ENCODE assay signal across 1 cellular context in the genomic region with DNA sequence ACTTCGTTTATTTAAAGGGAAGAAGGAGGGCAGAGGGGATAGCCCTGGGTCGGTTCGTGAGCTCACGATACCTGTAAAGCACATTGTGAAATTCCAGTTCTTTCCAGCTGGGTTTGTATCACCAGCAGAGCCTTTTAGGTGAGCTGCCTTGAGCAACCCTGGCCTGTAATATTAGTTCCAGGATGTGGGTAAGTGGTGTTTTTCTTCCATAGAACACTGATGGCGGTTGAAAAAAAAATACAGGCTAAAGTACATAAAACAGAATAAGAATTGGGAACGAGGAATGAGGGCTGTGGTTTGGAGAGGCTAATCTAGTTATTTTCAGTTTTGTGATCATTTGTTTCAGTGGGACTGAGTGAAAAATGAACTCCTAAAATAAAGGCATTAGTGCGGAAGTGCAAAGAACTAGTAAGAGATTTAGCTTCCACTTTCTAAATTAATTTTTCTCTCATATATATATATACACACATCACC.
TF ChIP-seq lines count a peak whose summit lies in the region.

No MANE protein-coding gene starts in this region.

TF ChIP-seq in HepG2, 621 proteins besides CTCF, POLR2A, EP300 and RAD21 (continued from another document):
- TF ChIP-seq, protein P1, sequence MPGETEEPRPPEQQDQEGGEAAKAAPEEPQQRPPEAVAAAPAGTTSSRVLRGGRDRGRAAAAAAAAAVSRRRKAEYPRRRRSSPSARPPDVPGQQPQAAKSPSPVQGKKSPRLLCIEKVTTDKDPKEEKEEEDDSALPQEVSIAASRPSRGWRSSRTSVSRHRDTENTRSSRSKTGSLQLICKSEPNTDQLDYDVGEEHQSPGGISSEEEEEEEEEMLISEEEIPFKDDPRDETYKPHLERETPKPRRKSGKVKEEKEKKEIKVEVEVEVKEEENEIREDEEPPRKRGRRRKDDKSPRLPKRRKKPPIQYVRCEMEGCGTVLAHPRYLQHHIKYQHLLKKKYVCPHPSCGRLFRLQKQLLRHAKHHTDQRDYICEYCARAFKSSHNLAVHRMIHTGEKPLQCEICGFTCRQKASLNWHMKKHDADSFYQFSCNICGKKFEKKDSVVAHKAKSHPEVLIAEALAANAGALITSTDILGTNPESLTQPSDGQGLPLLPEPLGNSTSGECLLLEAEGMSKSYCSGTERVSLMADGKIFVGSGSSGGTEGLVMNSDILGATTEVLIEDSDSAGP (CRISPR knock-in tag; IDR thresholded peaks at IDR 0.05; ENCODE audit: borderline replicate concordance), result no peak
- TF ChIP-seq POGZ (CRISPR knock-in tag; IDR thresholded peaks at IDR 0.05), result no peak
- TF ChIP-seq, protein P2, sequence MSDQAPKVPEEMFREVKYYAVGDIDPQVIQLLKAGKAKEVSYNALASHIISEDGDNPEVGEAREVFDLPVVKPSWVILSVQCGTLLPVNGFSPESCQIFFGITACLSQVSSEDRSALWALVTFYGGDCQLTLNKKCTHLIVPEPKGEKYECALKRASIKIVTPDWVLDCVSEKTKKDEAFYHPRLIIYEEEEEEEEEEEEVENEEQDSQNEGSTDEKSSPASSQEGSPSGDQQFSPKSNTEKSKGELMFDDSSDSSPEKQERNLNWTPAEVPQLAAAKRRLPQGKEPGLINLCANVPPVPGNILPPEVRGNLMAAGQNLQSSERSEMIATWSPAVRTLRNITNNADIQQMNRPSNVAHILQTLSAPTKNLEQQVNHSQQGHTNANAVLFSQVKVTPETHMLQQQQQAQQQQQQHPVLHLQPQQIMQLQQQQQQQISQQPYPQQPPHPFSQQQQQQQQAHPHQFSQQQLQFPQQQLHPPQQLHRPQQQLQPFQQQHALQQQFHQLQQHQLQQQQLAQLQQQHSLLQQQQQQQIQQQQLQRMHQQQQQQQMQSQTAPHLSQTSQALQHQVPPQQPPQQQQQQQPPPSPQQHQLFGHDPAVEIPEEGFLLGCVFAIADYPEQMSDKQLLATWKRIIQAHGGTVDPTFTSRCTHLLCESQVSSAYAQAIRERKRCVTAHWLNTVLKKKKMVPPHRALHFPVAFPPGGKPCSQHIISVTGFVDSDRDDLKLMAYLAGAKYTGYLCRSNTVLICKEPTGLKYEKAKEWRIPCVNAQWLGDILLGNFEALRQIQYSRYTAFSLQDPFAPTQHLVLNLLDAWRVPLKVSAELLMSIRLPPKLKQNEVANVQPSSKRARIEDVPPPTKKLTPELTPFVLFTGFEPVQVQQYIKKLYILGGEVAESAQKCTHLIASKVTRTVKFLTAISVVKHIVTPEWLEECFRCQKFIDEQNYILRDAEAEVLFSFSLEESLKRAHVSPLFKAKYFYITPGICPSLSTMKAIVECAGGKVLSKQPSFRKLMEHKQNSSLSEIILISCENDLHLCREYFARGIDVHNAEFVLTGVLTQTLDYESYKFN (CRISPR knock-in tag; conservative IDR thresholded peaks at IDR 0.05), result peak; percentile 51; the same call in 1 of the 2 replicates
- TF ChIP-seq, protein P3, sequence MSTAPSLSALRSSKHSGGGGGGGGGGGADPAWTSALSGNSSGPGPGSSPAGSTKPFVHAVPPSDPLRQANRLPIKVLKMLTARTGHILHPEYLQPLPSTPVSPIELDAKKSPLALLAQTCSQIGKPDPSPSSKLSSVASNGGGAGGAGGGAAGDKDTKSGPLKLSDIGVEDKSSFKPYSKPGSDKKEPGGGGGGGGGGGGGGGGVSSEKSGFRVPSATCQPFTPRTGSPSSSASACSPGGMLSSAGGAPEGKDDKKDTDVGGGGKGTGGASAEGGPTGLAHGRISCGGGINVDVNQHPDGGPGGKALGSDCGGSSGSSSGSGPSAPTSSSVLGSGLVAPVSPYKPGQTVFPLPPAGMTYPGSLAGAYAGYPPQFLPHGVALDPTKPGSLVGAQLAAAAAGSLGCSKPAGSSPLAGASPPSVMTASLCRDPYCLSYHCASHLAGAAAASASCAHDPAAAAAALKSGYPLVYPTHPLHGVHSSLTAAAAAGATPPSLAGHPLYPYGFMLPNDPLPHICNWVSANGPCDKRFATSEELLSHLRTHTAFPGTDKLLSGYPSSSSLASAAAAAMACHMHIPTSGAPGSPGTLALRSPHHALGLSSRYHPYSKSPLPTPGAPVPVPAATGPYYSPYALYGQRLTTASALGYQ (CRISPR knock-in tag; IDR thresholded peaks at IDR 0.05), result no peak
- no peak for TF ChIP-seq ELF4 (CRISPR knock-in tag; IDR thresholded peaks at IDR 0.05; ENCODE audit: borderline replicate concordance)
- no peak for TF ChIP-seq FOXA1 (IDR thresholded peaks at IDR 0.05)
- TF ChIP-seq FOXA1 (CRISPR knock-in tag; IDR thresholded peaks at IDR 0.05), result no peak
- TF ChIP-seq ZNF570 (CRISPR knock-in tag; IDR thresholded peaks at IDR 0.05; ENCODE audit: borderline replicate concordance), result no peak
- TF ChIP-seq TMF1 (CRISPR knock-in tag; IDR thresholded peaks at IDR 0.05; ENCODE audit: low read depth), result no peak
- no peak for TF ChIP-seq ZNF143 (CRISPR knock-in tag; IDR thresholded peaks at IDR 0.05)
- TF ChIP-seq ZNF598 (CRISPR knock-in tag; IDR thresholded peaks at IDR 0.05; ENCODE audit: borderline replicate concordance), result no peak
- no peak for TF ChIP-seq RFX3 (CRISPR knock-in tag; IDR thresholded peaks at IDR 0.05)
- TF ChIP-seq MAF1 (CRISPR knock-in tag; IDR thresholded peaks at IDR 0.05; ENCODE audit: borderline replicate concordance), result no peak
- no peak for TF ChIP-seq SOX6 (IDR thresholded peaks at IDR 0.05)
- TF ChIP-seq SOX6 (CRISPR knock-in tag; IDR thresholded peaks at IDR 0.05), result no peak
- no peak for TF ChIP-seq NFE2L2 (IDR thresholded peaks at IDR 0.05; ENCODE audit: low read length)
- TF ChIP-seq, protein P4, sequence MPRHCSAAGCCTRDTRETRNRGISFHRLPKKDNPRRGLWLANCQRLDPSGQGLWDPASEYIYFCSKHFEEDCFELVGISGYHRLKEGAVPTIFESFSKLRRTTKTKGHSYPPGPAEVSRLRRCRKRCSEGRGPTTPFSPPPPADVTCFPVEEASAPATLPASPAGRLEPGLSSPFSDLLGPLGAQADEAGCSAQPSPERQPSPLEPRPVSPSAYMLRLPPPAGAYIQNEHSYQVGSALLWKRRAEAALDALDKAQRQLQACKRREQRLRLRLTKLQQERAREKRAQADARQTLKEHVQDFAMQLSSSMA (CRISPR knock-in tag; IDR thresholded peaks at IDR 0.05), result no peak
- peak; percentile 73 for TF ChIP-seq ZNF205 (CRISPR knock-in tag; IDR thresholded peaks at IDR 0.05)
- TF ChIP-seq, protein P5, sequence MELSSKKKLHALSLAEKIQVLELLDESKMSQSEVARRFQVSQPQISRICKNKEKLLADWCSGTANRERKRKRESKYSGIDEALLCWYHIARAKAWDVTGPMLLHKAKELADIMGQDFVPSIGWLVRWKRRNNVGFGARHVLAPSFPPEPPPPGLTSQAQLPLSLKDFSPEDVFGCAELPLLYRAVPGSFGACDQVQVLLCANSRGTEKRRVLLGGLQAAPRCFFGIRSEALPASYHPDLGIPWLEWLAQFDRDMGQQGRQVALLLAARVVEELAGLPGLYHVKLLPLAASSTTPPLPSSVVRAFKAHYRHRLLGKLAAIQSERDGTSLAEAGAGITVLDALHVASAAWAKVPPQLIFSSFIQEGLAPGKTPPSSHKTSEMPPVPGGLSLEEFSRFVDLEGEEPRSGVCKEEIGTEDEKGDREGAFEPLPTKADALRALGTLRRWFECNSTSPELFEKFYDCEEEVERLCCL (CRISPR knock-in tag; IDR thresholded peaks at IDR 0.05; ENCODE audit: borderline replicate concordance), result no peak
- TF ChIP-seq SNAI1 (CRISPR knock-in tag; IDR thresholded peaks at IDR 0.05; ENCODE audit: borderline replicate concordance), result no peak
- no peak for TF ChIP-seq LCORL (IDR thresholded peaks at IDR 0.05)
- 0 out of 2 replicates have a peak, but pooled peaks have one; percentile 27 for TF ChIP-seq LCORL (CRISPR knock-in tag; IDR thresholded peaks at IDR 0.05)
- no peak for TF ChIP-seq TBL1XR1 (IDR thresholded peaks at IDR 0.05; ENCODE audit: borderline replicate concordance, low read length, partially characterized antibody)
- no peak for TF ChIP-seq MYC (CRISPR knock-in tag; IDR thresholded peaks at IDR 0.05; ENCODE audit: borderline replicate concordance)
- TF ChIP-seq NKX3-1 (CRISPR knock-in tag; IDR thresholded peaks at IDR 0.05), result no peak
- no peak for TF ChIP-seq GTF3A (CRISPR knock-in tag; conservative IDR thresholded peaks at IDR 0.05)
